In the genomic region with DNA sequence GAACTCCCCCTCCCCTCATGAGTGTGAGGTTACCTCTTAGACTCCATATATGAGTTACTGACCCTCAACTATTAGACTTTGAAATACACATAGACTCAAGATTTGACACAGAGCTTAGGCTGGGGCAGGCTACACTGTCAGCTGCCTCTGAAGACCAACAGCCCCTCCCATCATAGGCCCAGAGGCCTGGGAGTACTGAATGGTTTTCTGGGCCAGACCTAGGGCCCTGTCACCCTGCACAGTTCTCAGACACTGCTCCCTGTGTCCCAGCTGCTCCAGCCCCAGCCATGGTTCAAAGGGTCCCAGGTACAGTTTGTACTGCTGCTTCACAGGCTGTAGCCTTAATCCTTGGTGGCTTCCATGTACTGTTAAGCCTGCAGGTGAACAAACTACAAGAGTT, we compare ENCODE assay signal across 30 cellular contexts.
DNase-seq lines count a peak whose midpoint lies in the region; ATAC-seq, FAIRE-seq and TF ChIP-seq lines count a peak whose summit lies in the region.
"Had no signal": no experiment of that assay in that cellular context is flagged by ENCODE, and none has a peak within 500 bp of the region (broad histone marks: within the 10 kb centered on the region; RNA-seq: fewer than 3 reads in every experiment).

No MANE protein-coding gene starts in this region.

- H3K4me3 ChIP-seq in HEK293 (ENCODE audit: low read depth, low read length) = no peak overlapping the region
- H3K4me3 ChIP-seq in K562 = no peak overlapping the region
- H3K4me3 ChIP-seq: A549; BLaER1; BLaER1 treated with 17β-estradiol and CSF1 and Interleukin-3, amounts not matched to agents 10 nM and 100 nM had no signal

- TF ChIP-seq RAD21 in K562 (CRISPR knock-in tag; conservative IDR thresholded peaks at IDR 0.05 in 1 of 2, IDR thresholded peaks at IDR 0.05 in 1 of 2) = no peak

- no peak overlapping the region for H3K27ac ChIP-seq in HEK293 (ENCODE audit: extremely low read depth, low read depth, low read length)
- H3K27ac ChIP-seq in K562 (ENCODE audit: extremely low read depth, low read depth, low read length) = no peak overlapping the region
- H3K27ac ChIP-seq: 22Rv1; A549; BLaER1; BLaER1 treated with 17β-estradiol and CSF1 and Interleukin-3, amounts not matched to agents 10 nM and 100 nM; C4-2B had no signal

- POLR2A ChIA-PET in HEK293 (lab: Yijun Ruan, JAX) = no interaction called here
- POLR2A ChIA-PET in K562 (lab: Yijun Ruan, JAX) = no interaction called here

- DNase-seq in K562 (ENCODE audit: extremely low read depth in 1 of 4, low spot score in 3 of 4) (no peak), DMS53 (lab: John Stamatoyannopoulos, UW) (no peak)
- DNase-seq: 8988T; ACHN; AML-193; BE2C; C1 segment of cervical spinal cord; Caco-2; Calu3; CD4-positive, alpha-beta memory T cell; CD4-positive, alpha-beta T cell; CD4-positive, CD25-positive, alpha-beta regulatory T cell; CD8-positive, alpha-beta memory T cell; CD8-positive, alpha-beta T cell; COR-L47; DMS 273 treated with DMSO at 0.1 percent for 48 hours; DMS153; DMS79; DMS79 treated with DMSO at 0.1 percent for 48 hours; DND-41; EL had no signal

- intact Hi-C loops in K562 (cut with micrococcal nuclease) = no loop called here

- no peak for FAIRE-seq in K562 (lab: Jason Lieb, UNC)
- FAIRE-seq: A204.1, A549, D721Med had no signal

- H3K4me2 ChIP-seq in K562 (ENCODE audit: insufficient read depth, low read length) = no peak overlapping the region
- H3K4me2 ChIP-seq: A549; BLaER1; BLaER1 treated with 17β-estradiol and CSF1 and Interleukin-3, amounts not matched to agents 10 nM and 100 nM had no signal

- H3K36me3 ChIP-seq in HEK293 (ENCODE audit: control insufficient read depth in 2 of 2, insufficient read depth in 1 of 2, low read length in 2 of 2) = no peaks in the 10 kb centered on the region
- no peaks in the 10 kb centered on the region for H3K36me3 ChIP-seq in K562 (ENCODE audit: control insufficient read depth, insufficient read depth, low read length)
- H3K36me3 ChIP-seq: BE2C; BLaER1; BLaER1 treated with 17β-estradiol and CSF1 and Interleukin-3, amounts not matched to agents 10 nM and 100 nM had no signal

- no peak overlapping the region for H2AFZ ChIP-seq in K562 (ENCODE audit: low read depth, low read length)

- no TSS peak for BruUV-seq in K562 (replicated peaks; lab: Mats Ljungman, UMichigan)

- no peaks in the 10 kb centered on the region for H3K79me2 ChIP-seq in K562 (ENCODE audit: control insufficient read depth, insufficient read depth, low read length)

- CTCF ChIA-PET in HEK293 (lab: Yijun Ruan, JAX) = no interaction called here
- CTCF ChIA-PET in K562 (lab: Yijun Ruan, JAX; ENCODE audit: low intra/inter-chr PET ratio) = no interaction called here

- H3K9me3 ChIP-seq in HEK293 (ENCODE audit: control insufficient read depth, insufficient read depth, low read depth, low read length) (no peaks in the 10 kb centered on the region), K562 (replicated peaks; ENCODE audit: control insufficient read depth, insufficient read depth, low read depth, low read length) (no peaks in the 10 kb centered on the region)
- H3K9me3 ChIP-seq: A549, BE2C had no signal

- H3K9me1 ChIP-seq in K562 (ENCODE audit: control insufficient read depth, insufficient read depth, low read length) = no peaks in the 10 kb centered on the region

- no peak for TF ChIP-seq CTCF in HEK293 (tag by site-specific recombination; IDR thresholded peaks at IDR 0.05)
- TF ChIP-seq CTCF in K562 (IDR thresholded peaks at IDR 0.05 in 2 of 3, conservative IDR thresholded peaks at IDR 0.05 in 1 of 3; ENCODE audit: insufficient read depth in 2 of 3, low read depth in 1 of 3, low read length in 3 of 3) = no peak

- ATAC-seq in K562 (no peak), GM18909 (IDR thresholded peaks at IDR 0.05; ENCODE audit: poor library complexity, unreplicated experiment) (no peak)
- ATAC-seq: A549; CD8-positive, alpha-beta T cell had no signal

- H3K4me1 ChIP-seq in HEK293 (ENCODE audit: control insufficient read depth, insufficient read depth, low read length) = no peaks in the 10 kb centered on the region
- no peaks in the 10 kb centered on the region for H3K4me1 ChIP-seq in K562 (replicated peaks in 1 of 2; ENCODE audit: control insufficient read depth in 2 of 2, insufficient read depth in 2 of 2, low read length in 2 of 2)
- H3K4me1 ChIP-seq: A549, BE2C, Caco-2 had no signal

- no peak overlapping the region for H3K9ac ChIP-seq in K562 (ENCODE audit: insufficient read depth in 1 of 2, low read depth in 2 of 2, low read length in 2 of 2)
- H3K9ac ChIP-seq: BLaER1; BLaER1 treated with 17β-estradiol and CSF1 and Interleukin-3, amounts not matched to agents 10 nM and 100 nM had no signal

- in situ Hi-C loops in K562 (cut with MboI) = no loop called here

- no peak for TF ChIP-seq EP300 in K562 (IDR thresholded peaks at IDR 0.05; ENCODE audit: low read length)

- H4K20me1 ChIP-seq in K562 (replicated peaks; ENCODE audit: control insufficient read depth, insufficient read depth, low read length) = no peaks in the 10 kb centered on the region
- H4K20me1 ChIP-seq: BLaER1; BLaER1 treated with 17β-estradiol and CSF1 and Interleukin-3, amounts not matched to agents 10 nM and 100 nM had no signal

- TF ChIP-seq POLR2A in K562 (conservative IDR thresholded peaks at IDR 0.05) = no peak

- H3K27me3 ChIP-seq in K562 (ENCODE audit: control insufficient read depth in 2 of 2, insufficient read depth in 2 of 2, low read length in 2 of 2) = no peaks in the 10 kb centered on the region
- H3K27me3 ChIP-seq: BE2C; BLaER1; BLaER1 treated with 17β-estradiol and CSF1 and Interleukin-3, amounts not matched to agents 10 nM and 100 nM had no signal

TF ChIP-seq in HEK293, 187 proteins besides CTCF, POLR2A, EP300 and RAD21:
- no peak for TF ChIP-seq ZNF16 (tag by site-specific recombination; IDR thresholded peaks at IDR 0.05; ENCODE audit: low read depth)
- TF ChIP-seq ZNF585B (tag by site-specific recombination; IDR thresholded peaks at IDR 0.05) = peak; percentile 70

TF ChIP-seq in K562, 482 proteins besides CTCF, POLR2A, EP300 and RAD21:
- TF ChIP-seq PHF20 (IDR thresholded peaks at IDR 0.05; ENCODE audit: partially characterized antibody) (no peak), ZFP36 (IDR thresholded peaks at IDR 0.05; ENCODE audit: low read depth, low read length, partially characterized antibody) (peak; percentile 61)
